Comparison of ENCODE assay signal across 8 cellular contexts in the genomic region with DNA sequence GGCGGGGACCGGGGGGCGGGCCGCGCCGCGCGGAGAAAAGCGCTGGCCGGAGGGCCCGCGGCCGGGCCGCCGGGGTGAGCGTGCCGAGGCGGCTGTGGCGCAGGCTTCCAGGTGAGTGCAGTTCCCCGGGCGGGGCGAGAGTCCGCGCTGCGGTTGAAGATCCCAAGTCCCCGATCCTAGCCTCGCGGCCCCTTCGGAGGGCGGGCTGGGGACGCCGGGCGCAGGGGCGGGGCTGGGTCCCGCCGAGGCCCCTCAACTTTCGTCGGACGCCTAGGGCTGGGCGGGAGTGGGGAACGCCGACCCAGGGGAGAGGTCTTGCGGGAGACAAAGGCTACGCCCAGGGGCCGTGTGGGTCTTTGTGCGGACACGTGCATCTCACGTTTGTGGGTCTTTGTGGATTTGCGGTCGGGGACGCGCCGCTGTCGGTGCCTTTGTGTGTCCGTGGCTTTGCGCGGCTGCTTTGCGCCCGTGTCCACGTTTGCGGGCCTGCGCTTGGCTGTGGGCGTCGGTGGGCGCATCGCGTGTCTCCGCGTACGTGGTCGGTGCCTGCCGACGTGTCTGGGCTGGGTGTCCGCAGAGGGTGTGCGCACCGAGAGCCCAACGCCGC. TPM values are rescaled to one million over a fixed set of nuclear protein-coding genes. Genes with fewer than 3 reads are reported as not detected.
A peak's percentile ranks its signal among the peaks of the same experiment; 100 is the strongest.
DNase-seq lines count a peak whose midpoint lies in the region; TF ChIP-seq lines count a peak whose summit lies in the region.

A gene with protein sequence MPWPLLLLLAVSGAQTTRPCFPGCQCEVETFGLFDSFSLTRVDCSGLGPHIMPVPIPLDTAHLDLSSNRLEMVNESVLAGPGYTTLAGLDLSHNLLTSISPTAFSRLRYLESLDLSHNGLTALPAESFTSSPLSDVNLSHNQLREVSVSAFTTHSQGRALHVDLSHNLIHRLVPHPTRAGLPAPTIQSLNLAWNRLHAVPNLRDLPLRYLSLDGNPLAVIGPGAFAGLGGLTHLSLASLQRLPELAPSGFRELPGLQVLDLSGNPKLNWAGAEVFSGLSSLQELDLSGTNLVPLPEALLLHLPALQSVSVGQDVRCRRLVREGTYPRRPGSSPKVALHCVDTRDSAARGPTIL (plus strand): TSS at position 63 of the 607 bp plus-strand sequence. CDS start 12,261 bp downstream, outside the sequence.

- H3K27me3 Mint-ChIP-seq in T-helper 1 cell treated with Interleukin-12 subunit alpha and Interleukin-12 subunit beta and Interleukin-4 antibody, amounts not matched to agents 30 μg/mL and 1 μg/mL, for 36 hours (ENCODE audit: low read depth), result peaks cover 61% of the 10 kb centered on the region
- H3K27me3 Mint-ChIP-seq in nephron (ENCODE audit: low read depth), result no peaks in the 10 kb centered on the region

- no peaks in the 10 kb centered on the region for H3K36me3 Mint-ChIP-seq in T-helper 1 cell treated with Interleukin-12 subunit alpha and Interleukin-12 subunit beta and Interleukin-4 antibody, amounts not matched to agents 30 μg/mL and 1 μg/mL, for 36 hours (ENCODE audit: low read depth)
- peaks cover 16% of the 10 kb centered on the region for H3K36me3 Mint-ChIP-seq in nephron (ENCODE audit: low read depth)

- peak within 1 kb of the TSS; percentile 90 for H3K27ac ChIP-seq in epithelial cell of prostate

- in situ Hi-C loops in SK-MEL-5 (cut with HindIII; ENCODE audit: low pct_unique_long_range_greater_than_20kb, low sequenced_read_pairs), result no loop called here

- DNase-seq in T-helper 1 cell, result no peak
- no peak for DNase-seq in SK-MEL-5 (ENCODE audit: low read depth, low spot score)
- DNase-seq in epithelial cell of prostate (ENCODE audit: low read depth, low spot score), result no peak
- no peak for DNase-seq in putamen (ENCODE audit: low spot score)
- DNase-seq in DMS 273 treated with DMSO at 0.1 percent for 48 hours (lab: John Stamatoyannopoulos, UW), result no peak
- no peak for DNase-seq in activated effector memory CD4-positive, alpha-beta T cell treated with anti-CD3 and anti-CD28 coated beads, Interleukin-2, amount 50 U/mL, for 16 hours

- peaks cover 10% of the 10 kb centered on the region for H3K4me1 Mint-ChIP-seq in T-helper 1 cell treated with Interleukin-12 subunit alpha and Interleukin-12 subunit beta and Interleukin-4 antibody, amounts not matched to agents 30 μg/mL and 1 μg/mL, for 36 hours (ENCODE audit: low read depth)
- peaks cover 54% of the 10 kb centered on the region for H3K4me1 Mint-ChIP-seq in nephron

- no peak for TF ChIP-seq CTCF in nephron (IDR thresholded peaks at IDR 0.05; ENCODE audit: unreplicated experiment in 3 of 3)

- peak within 1 kb of the TSS; percentile 23 for H3K27ac Mint-ChIP-seq in T-helper 1 cell treated with Interleukin-12 subunit alpha and Interleukin-12 subunit beta and Interleukin-4 antibody, amounts not matched to agents 30 μg/mL and 1 μg/mL, for 36 hours
- H3K27ac Mint-ChIP-seq in nephron, result peak within 1 kb of the TSS; percentile 96 to 98 (median 97)

- peaks cover 4% of the 10 kb centered on the region for H3K9me3 Mint-ChIP-seq in T-helper 1 cell treated with Interleukin-12 subunit alpha and Interleukin-12 subunit beta and Interleukin-4 antibody, amounts not matched to agents 30 μg/mL and 1 μg/mL, for 36 hours
- peaks cover 3% of the 10 kb centered on the region for H3K9me3 Mint-ChIP-seq in nephron

- H3K4me3 Mint-ChIP-seq in T-helper 1 cell treated with Interleukin-12 subunit alpha and Interleukin-12 subunit beta and Interleukin-4 antibody, amounts not matched to agents 30 μg/mL and 1 μg/mL, for 36 hours, result peak within 1 kb of the TSS; percentile 79
- peak within 1 kb of the TSS; percentile 84 to 90 (median 88) for H3K4me3 Mint-ChIP-seq in nephron

RNA-seq across cellular contexts. Expression of the gene that starts here (rescaled TPM):
- 22.2 and 23.5 TPM in 2 replicates for total RNA-seq in SK-MEL-5 (2014; rRNA removed; shearing (Covaris generic))
- polyA plus RNA-seq in SK-MEL-5 (2015; cell fraction: cytosol; rRNA removed), result 28.4 and 33.1 TPM in 2 replicates
- 4.3 and 9.1 TPM in 2 replicates for polyA plus RNA-seq in SK-MEL-5 (2015; cell fraction: nucleus; rRNA removed)
